ENCODE assay signal across 2 cellular contexts in the genomic region with DNA sequence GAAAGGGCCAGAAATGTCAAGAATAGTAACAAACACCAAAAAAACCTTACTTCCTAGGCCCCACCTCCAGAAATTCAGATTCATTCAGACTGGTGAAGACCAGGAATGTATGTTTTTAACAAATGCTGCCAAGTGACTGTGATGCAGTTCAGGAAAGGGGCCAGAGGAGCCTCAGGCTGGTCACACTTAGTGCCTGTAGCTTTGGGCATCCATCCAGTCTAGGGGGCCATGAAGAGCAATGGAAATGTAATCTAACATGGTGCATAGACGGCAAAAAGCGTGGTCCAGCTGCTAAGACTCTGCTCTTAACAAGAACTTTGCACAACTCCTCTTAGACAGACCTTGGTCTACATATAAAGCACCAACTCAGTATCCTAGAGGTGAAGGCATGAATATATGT.
TF ChIP-seq lines count a peak whose summit lies in the region.

No MANE protein-coding gene starts in this region.

TF ChIP-seq in SK-N-SH, 30 proteins besides CTCF, POLR2A, EP300 and RAD21:
- TF ChIP-seq EZH2phosphoT487 (IDR thresholded peaks at IDR 0.05; ENCODE audit: borderline replicate concordance, low read depth) (no peak), MEF2A (IDR thresholded peaks at IDR 0.05; ENCODE audit: borderline replicate concordance, low read depth) (no peak), NFIC (IDR thresholded peaks at IDR 0.05; ENCODE audit: borderline replicate concordance) (no peak), NRF1 (IDR thresholded peaks at IDR 0.05; ENCODE audit: low read depth, low read length) (no peak), GATA2 (CRISPR knock-in tag; IDR thresholded peaks at IDR 0.05) (no peak)

TF ChIP-seq in SK-N-SH treated with all-trans-retinoic acid at 6 μM for 48 hours, 23 proteins besides CTCF, POLR2A, EP300 and RAD21:
- TF ChIP-seq ARNTL (CRISPR knock-in tag; IDR thresholded peaks at IDR 0.05; ENCODE audit: borderline replicate concordance, low read depth) = no peak
- no peak for TF ChIP-seq ZFP3 (CRISPR knock-in tag; IDR thresholded peaks at IDR 0.05)
- no peak for TF ChIP-seq CSDC2 (CRISPR knock-in tag; IDR thresholded peaks at IDR 0.05)
- TF ChIP-seq TSHZ2 (CRISPR knock-in tag; IDR thresholded peaks at IDR 0.05) = no peak
- no peak for TF ChIP-seq ISL1 (CRISPR knock-in tag; IDR thresholded peaks at IDR 0.05)
- TF ChIP-seq ZNF565 (CRISPR knock-in tag; conservative IDR thresholded peaks at IDR 0.05; ENCODE audit: low read depth) = no peak
- no peak for TF ChIP-seq RARB (CRISPR knock-in tag; IDR thresholded peaks at IDR 0.05)
- TF ChIP-seq, protein P1, sequence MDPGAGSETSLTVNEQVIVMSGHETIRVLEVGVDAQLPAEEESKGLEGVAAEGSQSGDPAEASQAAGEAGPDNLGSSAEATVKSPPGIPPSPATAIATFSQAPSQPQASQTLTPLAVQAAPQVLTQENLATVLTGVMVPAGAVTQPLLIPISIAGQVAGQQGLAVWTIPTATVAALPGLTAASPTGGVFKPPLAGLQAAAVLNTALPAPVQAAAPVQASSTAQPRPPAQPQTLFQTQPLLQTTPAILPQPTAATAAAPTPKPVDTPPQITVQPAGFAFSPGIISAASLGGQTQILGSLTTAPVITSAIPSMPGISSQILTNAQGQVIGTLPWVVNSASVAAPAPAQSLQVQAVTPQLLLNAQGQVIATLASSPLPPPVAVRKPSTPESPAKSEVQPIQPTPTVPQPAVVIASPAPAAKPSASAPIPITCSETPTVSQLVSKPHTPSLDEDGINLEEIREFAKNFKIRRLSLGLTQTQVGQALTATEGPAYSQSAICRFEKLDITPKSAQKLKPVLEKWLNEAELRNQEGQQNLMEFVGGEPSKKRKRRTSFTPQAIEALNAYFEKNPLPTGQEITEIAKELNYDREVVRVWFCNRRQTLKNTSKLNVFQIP (CRISPR knock-in tag; IDR thresholded peaks at IDR 0.05; ENCODE audit: borderline replicate concordance, low read depth) = no peak
- no peak for TF ChIP-seq ZNF8 (CRISPR knock-in tag; IDR thresholded peaks at IDR 0.05)
- no peak for TF ChIP-seq ZFP30 (CRISPR knock-in tag; IDR thresholded peaks at IDR 0.05)
- no peak for TF ChIP-seq ESRRG (CRISPR knock-in tag; IDR thresholded peaks at IDR 0.05)
- no peak for TF ChIP-seq OSR1 (CRISPR knock-in tag; IDR thresholded peaks at IDR 0.05)
- TF ChIP-seq BACH2 (CRISPR knock-in tag; IDR thresholded peaks at IDR 0.05; ENCODE audit: borderline replicate concordance) = no peak
